ENCODE assay signal across 12 cellular contexts in the genomic region with DNA sequence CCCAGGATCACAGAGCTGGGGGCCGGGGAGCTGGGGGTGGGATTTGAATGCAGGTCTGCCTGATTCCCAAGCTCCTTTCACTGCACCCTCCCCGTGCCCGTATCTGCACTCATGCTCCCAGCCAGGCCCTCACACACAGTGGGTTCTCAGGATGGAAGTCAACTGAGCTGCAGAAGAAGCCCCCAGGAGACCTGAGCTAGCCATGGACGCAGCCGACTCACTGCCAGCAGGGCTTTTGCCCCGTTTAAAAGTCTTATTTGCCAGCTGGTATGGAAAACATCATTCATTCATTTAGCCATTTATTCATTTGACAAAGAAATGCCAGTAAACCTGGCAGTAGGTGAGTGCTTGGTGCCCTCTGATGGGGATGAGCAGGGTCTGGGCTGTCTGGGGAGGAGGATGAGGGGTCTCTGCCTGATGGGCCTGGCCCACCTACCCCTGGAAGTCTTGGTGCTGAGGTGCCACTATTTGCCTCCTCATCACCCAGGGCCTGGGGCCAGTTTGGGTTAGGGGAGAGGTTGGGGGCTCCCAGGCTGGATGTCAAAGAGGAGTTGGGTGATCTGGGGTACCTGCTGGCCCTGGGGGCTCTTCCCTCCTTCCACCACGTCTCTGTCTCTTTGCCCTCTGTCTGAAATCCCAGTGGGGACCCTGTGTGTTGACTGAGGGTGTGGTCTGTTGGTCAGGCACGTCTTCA. TPM values are rescaled to one million over a fixed set of nuclear protein-coding genes. Genes with fewer than 3 reads are reported as not detected.
DNase-seq lines count a peak whose midpoint lies in the region; ATAC-seq and TF ChIP-seq lines count a peak whose summit lies in the region.
"Had no signal": no experiment of that assay in that cellular context is flagged by ENCODE, and none has a peak within 500 bp of the region (broad histone marks: within the 10 kb centered on the region; RNA-seq: fewer than 3 reads in every experiment).

No MANE protein-coding gene starts in this region.

- no peaks in the 10 kb centered on the region for H3K27me3 Mint-ChIP-seq in activated CD8-positive, alpha-beta memory T cell treated with anti-CD3 and anti-CD28 coated beads, Interleukin-2, amount 10 ng/mL, durations not matched to agents 7 days and 5 days
- H3K27me3 Mint-ChIP-seq in activated B cell treated with CpG ODN at 0.5 μM for 24 hours, result no peaks in the 10 kb centered on the region

- TF ChIP-seq CTCF in activated B cell treated with CpG ODN at 0.5 μM for 24 hours (IDR thresholded peaks at IDR 0.05) (no peak), right atrium auricular region (IDR thresholded peaks at IDR 0.05) (no peak)

- H3K9me3 ChIP-seq in right atrium auricular region, result no peaks in the 10 kb centered on the region
- H3K9me3 ChIP-seq: tibial artery had no signal

- peak overlapping the region; percentile 100 for H3K4me3 Mint-ChIP-seq in activated CD8-positive, alpha-beta memory T cell treated with anti-CD3 and anti-CD28 coated beads, Interleukin-2, amount 10 ng/mL, durations not matched to agents 7 days and 5 days
- peak overlapping the region; percentile 19 for H3K4me3 Mint-ChIP-seq in activated B cell treated with CpG ODN at 0.5 μM for 24 hours
- H3K4me3 Mint-ChIP-seq in stimulated activated effector memory CD8-positive, alpha-beta T cell treated with anti-CD3 and anti-CD28 coated beads, Interleukin-12 subunit alpha, Interleukin-12 subunit beta, amount 100 ng/mL, for 72 hours, result peak overlapping the region; percentile 100

- peaks cover 0 to 67% of the 10 kb centered on the region in 2 donors for H3K4me1 ChIP-seq in right atrium auricular region

- peak overlapping the region; percentile 94 for H3K27ac Mint-ChIP-seq in activated CD8-positive, alpha-beta memory T cell treated with anti-CD3 and anti-CD28 coated beads, Interleukin-2, amount 10 ng/mL, durations not matched to agents 7 days and 5 days
- H3K27ac Mint-ChIP-seq in activated B cell treated with CpG ODN at 0.5 μM for 24 hours, result peak overlapping the region; percentile 59
- H3K27ac Mint-ChIP-seq in stimulated activated effector memory CD8-positive, alpha-beta T cell treated with anti-CD3 and anti-CD28 coated beads, Interleukin-12 subunit alpha, Interleukin-12 subunit beta, amount 100 ng/mL, for 72 hours, result peak overlapping the region; percentile 100

- intact Hi-C loops in activated B cell treated with CpG ODN at 0.5 μM for 24 hours (cut with micrococcal nuclease), result no loop called here

- no peak for ATAC-seq in activated CD8-positive, alpha-beta memory T cell treated with anti-CD3 and anti-CD28 coated beads, Interleukin-2, amount 10 ng/mL, durations not matched to agents 7 days and 5 days
- no peak for ATAC-seq in activated B cell treated with CpG ODN at 0.5 μM for 24 hours (ENCODE audit: low read depth)
- no peak for ATAC-seq in stimulated activated effector memory CD8-positive, alpha-beta T cell treated with anti-CD3 and anti-CD28 coated beads, Interleukin-12 subunit alpha, Interleukin-12 subunit beta, amount 100 ng/mL, for 72 hours
- no peak for ATAC-seq in HG03025 (IDR thresholded peaks at IDR 0.05; ENCODE audit: low FRiP score, unreplicated experiment)
- ATAC-seq in GM21723 (IDR thresholded peaks at IDR 0.05; ENCODE audit: unreplicated experiment), result no peak

- CTCF ChIA-PET in activated CD8-positive, alpha-beta memory T cell treated with anti-CD3 and anti-CD28 coated beads, Interleukin-2, amount 10 ng/mL, durations not matched to agents 7 days and 5 days (lab: Charles Lee), result interaction anchor here (1.1 to 6.8 kb wide), 5 partner anchors 8 to 45 kb away, joined by 3 to 33 read pairs (median 13); no protein-coding TSS in a partner anchor
- CTCF ChIA-PET in activated B cell treated with CpG ODN at 0.5 μM for 24 hours (lab: Charles Lee), result interaction anchor here (0.7 to 3.3 kb wide), 4 partner anchors 19 to 45 kb away, joined by 3 to 27 read pairs (median 4); no protein-coding TSS in a partner anchor

- no peak for DNase-seq in activated CD8-positive, alpha-beta memory T cell treated with anti-CD3 and anti-CD28 coated beads, Interleukin-2, amount 10 ng/mL, durations not matched to agents 7 days and 5 days
- no peak for DNase-seq in activated CD8-positive, alpha-beta memory T cell treated with anti-CD3 and anti-CD28 coated beads, Interleukin-2, amount 50 U/mL, for 4 hours
- DNase-seq in activated B cell treated with CpG ODN at 0.5 μM for 24 hours (no peak), right atrium auricular region (ENCODE audit: low spot score) (no peak), AG20443 (ENCODE audit: low spot score) (no peak)
- DNase-seq in stimulated activated effector memory CD8-positive, alpha-beta T cell treated with anti-CD3 and anti-CD28 coated beads, Interleukin-12 subunit alpha, Interleukin-12 subunit beta, amount 100 ng/mL, for 72 hours (ENCODE audit: low spot score in 2 of 2), result no peak
- DNase-seq: ACHN, cortex of kidney, DMS79 treated with DMSO at 0.1 percent for 48 hours, tibial artery had no signal

- peaks cover 78% of the 10 kb centered on the region for H3K4me1 Mint-ChIP-seq in activated CD8-positive, alpha-beta memory T cell treated with anti-CD3 and anti-CD28 coated beads, Interleukin-2, amount 10 ng/mL, durations not matched to agents 7 days and 5 days
- peaks cover 74% of the 10 kb centered on the region for H3K4me1 Mint-ChIP-seq in activated B cell treated with CpG ODN at 0.5 μM for 24 hours
- peaks cover 78% of the 10 kb centered on the region for H3K4me1 Mint-ChIP-seq in stimulated activated effector memory CD8-positive, alpha-beta T cell treated with anti-CD3 and anti-CD28 coated beads, Interleukin-12 subunit alpha, Interleukin-12 subunit beta, amount 100 ng/mL, for 72 hours

- H3K27me3 ChIP-seq in right atrium auricular region, result no peaks in the 10 kb centered on the region

- H3K36me3 ChIP-seq in right atrium auricular region, result no peaks in the 10 kb centered on the region
- H3K36me3 ChIP-seq: tibial artery had no signal

- peak overlapping the region in 1 of 2 donors; percentile 89 for H3K4me3 ChIP-seq in right atrium auricular region

- H3K9me3 Mint-ChIP-seq in activated CD8-positive, alpha-beta memory T cell treated with anti-CD3 and anti-CD28 coated beads, Interleukin-2, amount 10 ng/mL, durations not matched to agents 7 days and 5 days (ENCODE audit: low read depth), result no peaks in the 10 kb centered on the region
- no peaks in the 10 kb centered on the region for H3K9me3 Mint-ChIP-seq in activated B cell treated with CpG ODN at 0.5 μM for 24 hours
- H3K9me3 Mint-ChIP-seq in stimulated activated effector memory CD8-positive, alpha-beta T cell treated with anti-CD3 and anti-CD28 coated beads, Interleukin-12 subunit alpha, Interleukin-12 subunit beta, amount 100 ng/mL, for 72 hours, result peaks cover 3% of the 10 kb centered on the region

- POLR2A ChIA-PET in activated B cell treated with CpG ODN at 0.5 μM for 24 hours (lab: Charles Lee), result interaction anchor here (1.0 to 10.9 kb wide), 7 partner anchors 8 to 262 kb away, joined by 3 to 187 read pairs (median 6); no protein-coding TSS in a partner anchor

- H3K36me3 Mint-ChIP-seq in activated CD8-positive, alpha-beta memory T cell treated with anti-CD3 and anti-CD28 coated beads, Interleukin-2, amount 10 ng/mL, durations not matched to agents 7 days and 5 days, result peaks cover 50% of the 10 kb centered on the region
- H3K36me3 Mint-ChIP-seq in activated B cell treated with CpG ODN at 0.5 μM for 24 hours (ENCODE audit: low read depth), result peaks cover 35% of the 10 kb centered on the region
- H3K36me3 Mint-ChIP-seq in stimulated activated effector memory CD8-positive, alpha-beta T cell treated with anti-CD3 and anti-CD28 coated beads, Interleukin-12 subunit alpha, Interleukin-12 subunit beta, amount 100 ng/mL, for 72 hours, result peaks cover 83% of the 10 kb centered on the region

- peak overlapping the region; percentile 11 to 88 for H3K27ac ChIP-seq in right atrium auricular region

RNA-seq across cellular contexts. Expression of a gene that starts 2.8 kb away (rescaled TPM):
- total RNA-seq in activated CD8-positive, alpha-beta memory T cell treated with anti-CD3 and anti-CD28 coated beads, Interleukin-2, amount 10 ng/mL, durations not matched to agents 7 days and 5 days, result 100 to 1,000 TPM; 294 to 370 TPM
- total RNA-seq in activated B cell treated with CpG ODN at 0.5 μM for 24 hours (89.0 and 98.6 TPM in 2 replicates), right atrium auricular region (10 to 100 TPM; 17.0 to 25.6 TPM)

Comparison
In these comparisons a context has a peak if more than half of its experiments do, and no peak if none do; other contexts are left out.
1. H3K4me3 Mint-ChIP-seq: peak in every context shown above with its lines; median percentile 100 in activated CD8-positive, alpha-beta memory T cell treated with anti-CD3 and anti-CD28 coated beads, Interleukin-2, amount 10 ng/mL, durations not matched to agents 7 days and 5 days; 100 in stimulated activated effector memory CD8-positive, alpha-beta T cell treated with anti-CD3 and anti-CD28 coated beads, Interleukin-12 subunit alpha, Interleukin-12 subunit beta, amount 100 ng/mL, for 72 hours; 19 in activated B cell treated with CpG ODN at 0.5 μM for 24 hours.